25 cellular contexts compared by ENCODE assay signal in genomic region chr10:129787557-129787956, GRCh38.
DNase-seq lines count a peak whose midpoint lies in the region; ATAC-seq, FAIRE-seq and TF ChIP-seq lines count a peak whose summit lies in the region.
"Had no signal": no experiment of that assay in that cellular context is flagged by ENCODE, and none has a peak within 500 bp of the region (broad histone marks: within the 10 kb centered on the region; RNA-seq: fewer than 3 reads in every experiment).

No MANE protein-coding gene starts in this region.

- H3K4me2 ChIP-seq in K562 (ENCODE audit: insufficient read depth, low read length) (no peak overlapping the region), osteoblast (ENCODE audit: insufficient read depth, low read length) (no peak overlapping the region)
- H3K4me2 ChIP-seq: BLaER1 had no signal

- no TSS peak for BruUV-seq in K562 (replicated peaks; lab: Mats Ljungman, UMichigan)

- no peak for TF ChIP-seq CTCF in K562 (IDR thresholded peaks at IDR 0.05 in 2 of 3, conservative IDR thresholded peaks at IDR 0.05 in 1 of 3; ENCODE audit: insufficient read depth in 2 of 3, low read depth in 1 of 3, low read length in 3 of 3)
- no peak for TF ChIP-seq CTCF in osteoblast (IDR thresholded peaks at IDR 0.05; ENCODE audit: extremely low read depth, low read depth, low read length)

- H3K36me3 ChIP-seq in K562 (ENCODE audit: control insufficient read depth, insufficient read depth, low read length): no peaks in the 10 kb centered on the region
- H3K36me3 ChIP-seq in osteoblast (ENCODE audit: insufficient read depth, low read length): no peaks in the 10 kb centered on the region
- H3K36me3 ChIP-seq: BE2C had no signal

- H3K27me3 ChIP-seq in K562 (ENCODE audit: control insufficient read depth in 2 of 2, insufficient read depth in 2 of 2, low read length in 2 of 2) (peaks cover 4 to 16% of the 10 kb centered on the region in 2 experiments; a peak in 4 of 5 replicates), osteoblast (ENCODE audit: insufficient read depth, low read length) (no peaks in the 10 kb centered on the region)
- H3K27me3 ChIP-seq: BE2C, BLaER1 had no signal

- no peak overlapping the region for H3K27ac ChIP-seq in K562 (ENCODE audit: extremely low read depth, low read depth, low read length)
- H3K27ac ChIP-seq in osteoblast (ENCODE audit: low read depth, low read length): no peak overlapping the region
- H3K27ac ChIP-seq: BLaER1 had no signal

- H3K79me2 ChIP-seq in K562 (ENCODE audit: control insufficient read depth, insufficient read depth, low read length) (no peaks in the 10 kb centered on the region), osteoblast (ENCODE audit: insufficient read depth, low read length) (no peaks in the 10 kb centered on the region)

- intact Hi-C loops in K562 (cut with micrococcal nuclease): no loop called here

- in situ Hi-C loops in K562 (cut with MboI): no loop called here

- no peaks in the 10 kb centered on the region for H3K4me1 ChIP-seq in K562 (replicated peaks in 1 of 2; ENCODE audit: control insufficient read depth in 2 of 2, insufficient read depth in 2 of 2, low read length in 2 of 2)
- H3K4me1 ChIP-seq in osteoblast (ENCODE audit: insufficient read depth, low read length): peaks cover 8% of the 10 kb centered on the region
- H3K4me1 ChIP-seq: BE2C had no signal

- H3K9me1 ChIP-seq in K562 (ENCODE audit: control insufficient read depth, insufficient read depth, low read length): no peaks in the 10 kb centered on the region

- TF ChIP-seq POLR2A in K562 (conservative IDR thresholded peaks at IDR 0.05): no peak

- no peak for TF ChIP-seq RAD21 in K562 (CRISPR knock-in tag; conservative IDR thresholded peaks at IDR 0.05 in 1 of 2, IDR thresholded peaks at IDR 0.05 in 1 of 2)

- no peaks in the 10 kb centered on the region for H3K9me3 ChIP-seq in K562 (replicated peaks; ENCODE audit: control insufficient read depth, insufficient read depth, low read depth, low read length)
- no peaks in the 10 kb centered on the region for H3K9me3 ChIP-seq in osteoblast (ENCODE audit: low read depth, low read length)
- H3K9me3 ChIP-seq: BE2C had no signal

- H3K4me3 ChIP-seq in K562 (no peak overlapping the region), osteoblast (ENCODE audit: insufficient read depth, low read length) (no peak overlapping the region)
- H3K4me3 ChIP-seq: BLaER1, GM12878 had no signal

- CTCF ChIA-PET in K562 (lab: Yijun Ruan, JAX; ENCODE audit: low intra/inter-chr PET ratio): no interaction called here

- H2AFZ ChIP-seq in K562 (ENCODE audit: low read depth, low read length): no peak overlapping the region
- H2AFZ ChIP-seq in osteoblast (ENCODE audit: low read length): no peak overlapping the region

- POLR2A ChIA-PET in K562 (lab: Yijun Ruan, JAX): no interaction called here

- 0% methylated on average over 5 of the region's 5 CpGs for WGBS in K562 (ENCODE audit: insufficient coverage, low coverage, missing lambda C conversion rate)

- TF ChIP-seq EP300 in K562 (IDR thresholded peaks at IDR 0.05; ENCODE audit: low read length): no peak

- DNase-seq in K562 (ENCODE audit: extremely low read depth in 1 of 4, low spot score in 3 of 4) (no peak), osteoblast (ENCODE audit: insufficient read length, low spot score, missing footprints) (peak; percentile 30), hepatic stellate cell (ENCODE audit: low spot score) (no peak), NCI-H524 (lab: John Stamatoyannopoulos, UW) (no peak)
- DNase-seq: 8988T; ACHN; BE2C; C1 segment of cervical spinal cord; CD4-positive, alpha-beta memory T cell; CD4-positive, CD25-positive, alpha-beta regulatory T cell; CD8-positive, alpha-beta memory T cell; COR-L47; DMS 273 treated with DMSO at 0.1 percent for 48 hours; DMS153; DMS53; DMS79; DND-41; EL; GDM1 had no signal

- no peak for ATAC-seq in K562
- ATAC-seq in HG02642 (IDR thresholded peaks at IDR 0.05; ENCODE audit: poor library complexity, unreplicated experiment): no peak
- ATAC-seq: GM12878 had no signal

- H4K20me1 ChIP-seq in K562 (replicated peaks; ENCODE audit: control insufficient read depth, insufficient read depth, low read length) (no peaks in the 10 kb centered on the region), osteoblast (ENCODE audit: insufficient read depth, low read length) (no peaks in the 10 kb centered on the region)
- H4K20me1 ChIP-seq: BLaER1 had no signal

- no peak overlapping the region for H3K9ac ChIP-seq in K562 (ENCODE audit: insufficient read depth in 1 of 2, low read depth in 2 of 2, low read length in 2 of 2)
- H3K9ac ChIP-seq: BLaER1 had no signal

- FAIRE-seq in K562 (lab: Jason Lieb, UNC): no peak
- FAIRE-seq: A204.1, GM12878, GM12892, GM18507 had no signal

TF ChIP-seq in K562, 482 proteins besides CTCF, POLR2A, EP300 and RAD21:
- TF ChIP-seq ZNF830 (CRISPR knock-in tag; IDR thresholded peaks at IDR 0.05) (no peak), ZNF146 (CRISPR knock-in tag; IDR thresholded peaks at IDR 0.05; ENCODE audit: unreplicated experiment) (peak; percentile 46)
